In the genomic region with DNA sequence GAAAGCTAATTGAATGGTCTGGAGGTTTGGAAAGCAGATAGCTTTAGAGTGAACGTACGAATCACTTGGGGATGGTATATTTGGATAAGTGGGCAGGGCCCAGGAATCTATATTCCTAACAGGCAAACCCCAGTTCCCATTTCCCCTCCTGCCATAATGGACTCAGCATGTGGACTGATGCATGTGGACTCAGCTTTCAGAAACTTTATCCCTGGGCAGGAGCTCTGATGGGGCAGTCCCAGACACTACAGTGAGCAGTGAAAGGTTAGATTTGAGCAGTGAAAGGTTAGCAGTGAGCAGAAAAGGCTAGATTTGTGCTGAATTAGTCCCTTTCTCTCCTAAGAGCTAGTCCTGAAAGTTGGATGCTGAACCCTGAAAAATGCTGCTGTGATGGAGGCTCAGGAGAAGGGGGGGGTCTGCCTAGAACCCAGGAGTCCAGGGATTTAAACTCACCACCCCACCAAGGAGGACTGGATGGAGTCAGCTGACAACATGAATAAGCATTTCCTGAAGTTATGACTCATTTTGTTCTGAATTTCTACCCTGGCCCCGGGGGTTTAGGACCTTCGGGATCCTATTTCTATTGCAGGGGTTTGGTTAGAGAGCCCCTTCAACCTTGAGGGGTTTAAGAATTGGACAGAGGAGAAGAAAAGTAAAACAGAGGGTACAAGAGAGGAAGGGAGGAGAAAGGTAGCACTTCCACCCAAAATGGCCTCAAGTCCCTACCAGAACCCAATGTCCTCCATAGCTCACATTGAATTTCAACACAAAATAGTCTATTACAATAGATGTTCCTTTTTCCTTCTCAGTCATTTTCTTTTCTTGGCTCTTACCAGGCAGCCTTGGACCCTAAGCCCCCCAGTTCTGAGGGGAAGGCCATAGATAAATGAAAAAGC, we compare ENCODE assay signal across 11 cellular contexts. TPM values are rescaled to one million over a fixed set of nuclear protein-coding genes. Genes with fewer than 3 reads are reported as not detected.
DNase-seq lines count a peak whose midpoint lies in the region; ATAC-seq and TF ChIP-seq lines count a peak whose summit lies in the region.
"Had no signal": no experiment of that assay in that cellular context is flagged by ENCODE, and none has a peak within 500 bp of the region (broad histone marks: within the 10 kb centered on the region; RNA-seq: fewer than 3 reads in every experiment).

No MANE protein-coding gene starts in this region.

- H4K8ac ChIP-seq in mesenchymal stem cell (ENCODE audit: low read length), result peak overlapping the region; percentile 94

- peaks cover 61% of the 10 kb centered on the region for H3K4me1 ChIP-seq in HUES64 (ENCODE audit: insufficient read depth, low read length)
- H3K4me1 ChIP-seq in mesenchymal stem cell (ENCODE audit: control insufficient read depth, insufficient read depth, low read depth, low read length), result peaks cover 33% of the 10 kb centered on the region

- H3K9ac ChIP-seq in HUES64 (ENCODE audit: low read depth, low read length) (peak overlapping the region; percentile 34; the same call in 1 of the 2 replicates), mesenchymal stem cell (ENCODE audit: low read length) (peak overlapping the region; percentile 74)

- peak overlapping the region; percentile 99 for H2AK5ac ChIP-seq in mesenchymal stem cell (ENCODE audit: low read length, severe bottlenecking)

- no peak for ATAC-seq in GM19395 (IDR thresholded peaks at IDR 0.05; ENCODE audit: unreplicated experiment)
- ATAC-seq in HG03135 (IDR thresholded peaks at IDR 0.05; ENCODE audit: unreplicated experiment), result no peak

- H3K27ac ChIP-seq in HUES64 (ENCODE audit: low read depth, low read length) (peak overlapping the region; percentile 82), brain microvascular endothelial cell (peak overlapping the region; percentile 87), mesenchymal stem cell (ENCODE audit: low read length, poor library complexity, severe bottlenecking) (peak overlapping the region; percentile 65)

- peak overlapping the region; percentile 36 for H2AFZ ChIP-seq in mesenchymal stem cell (ENCODE audit: low read depth, low read length)

- H3K4me1 Mint-ChIP-seq in activated naive CD4-positive, alpha-beta T cell treated with anti-CD3 and anti-CD28 coated beads, Interleukin-2, amount 10 ng/mL, durations not matched to agents 7 days and 5 days, result no peaks in the 10 kb centered on the region

- H2BK12ac ChIP-seq in mesenchymal stem cell (ENCODE audit: low read length in 2 of 2), result peak overlapping the region; percentile 91 to 100

- peak overlapping the region; percentile 75 for H2BK5ac ChIP-seq in mesenchymal stem cell (ENCODE audit: low read depth, low read length, poor library complexity, severe bottlenecking)

- H3K36me3 ChIP-seq in HUES64 (ENCODE audit: insufficient read depth, low read length), result no peaks in the 10 kb centered on the region
- H3K36me3 ChIP-seq in brain microvascular endothelial cell (replicated peaks), result no peaks in the 10 kb centered on the region
- no peaks in the 10 kb centered on the region for H3K36me3 ChIP-seq in mesenchymal stem cell (ENCODE audit: control insufficient read depth in 1 of 2, insufficient read depth in 2 of 2, low read depth in 1 of 2, low read length in 2 of 2)

- H4K91ac ChIP-seq in mesenchymal stem cell (ENCODE audit: low read length), result peak overlapping the region; percentile 99

- peaks cover 67% of the 10 kb centered on the region for H3K27me3 Mint-ChIP-seq in activated naive CD4-positive, alpha-beta T cell treated with anti-CD3 and anti-CD28 coated beads, Interleukin-2, amount 10 ng/mL, durations not matched to agents 7 days and 5 days
- H3K27me3 Mint-ChIP-seq: progenitor cell of endocrine pancreas had no signal

- H3K4me2 ChIP-seq in mesenchymal stem cell (ENCODE audit: low read length, poor library complexity, severe bottlenecking), result no peak overlapping the region

- in situ Hi-C loops in ACHN (cut with HindIII; ENCODE audit: low pct_ligation_motif_present, low pct_unique_long_range_greater_than_20kb, low sequenced_read_pairs) (loop anchor here (25.0 kb wide), 1 partner anchor 90 kb away; no protein-coding TSS in a partner anchor), brain microvascular endothelial cell (cut with HindIII; ENCODE audit: low pct_ligation_motif_present, low sequenced_read_pairs) (loop anchor here (25.0 kb wide), 1 partner anchor 90 kb away; no protein-coding TSS in a partner anchor)

- H3K23ac ChIP-seq in mesenchymal stem cell (ENCODE audit: low read length in 2 of 2), result no peak overlapping the region

- H3K27ac Mint-ChIP-seq in activated naive CD4-positive, alpha-beta T cell treated with anti-CD3 and anti-CD28 coated beads, Interleukin-2, amount 10 ng/mL, durations not matched to agents 7 days and 5 days, result no peak overlapping the region
- H3K27ac Mint-ChIP-seq: activated CD4-positive, alpha-beta memory T cell treated with anti-CD3 and anti-CD28 coated beads, Interleukin-2, amount 10 ng/mL, durations not matched to agents 7 days and 5 days had no signal

- peak overlapping the region; percentile 95 to 97 for H3K18ac ChIP-seq in mesenchymal stem cell (ENCODE audit: low read depth in 1 of 2, low read length in 2 of 2)

- H3K27me3 ChIP-seq in HUES64 (ENCODE audit: insufficient read depth, low read length) (peaks cover 64% of the 10 kb centered on the region), brain microvascular endothelial cell (replicated peaks) (no peaks in the 10 kb centered on the region), mesenchymal stem cell (ENCODE audit: control insufficient read depth in 1 of 2, insufficient read depth in 1 of 2, low read length in 2 of 2) (no peaks in the 10 kb centered on the region)

- H3K9me3 ChIP-seq in HUES64 (ENCODE audit: insufficient read depth, low read depth, low read length), result no peaks in the 10 kb centered on the region
- H3K9me3 ChIP-seq in mesenchymal stem cell (ENCODE audit: control insufficient read depth, low read length), result no peaks in the 10 kb centered on the region

- H3K14ac ChIP-seq in mesenchymal stem cell (ENCODE audit: low read length in 2 of 2), result peak overlapping the region in 1 of 2 experiments; percentile 92

- TF ChIP-seq CTCF in brain microvascular endothelial cell (IDR thresholded peaks at IDR 0.05; ENCODE audit: low read depth, low read length, missing control alignments), result no peak

- peak overlapping the region; percentile 98 for H2BK120ac ChIP-seq in mesenchymal stem cell (ENCODE audit: low read depth, low read length)

- DNase-seq in ACHN (peak; percentile 59), brain microvascular endothelial cell (peak; percentile 53), mesenchymal stem cell (peak; percentile 75), DMS53 (lab: John Stamatoyannopoulos, UW) (no peak)
- no peak for DNase-seq in activated naive CD4-positive, alpha-beta T cell treated with anti-CD3 and anti-CD28 coated beads, Interleukin-2, amount 10 ng/mL, durations not matched to agents 7 days and 5 days
- DNase-seq: activated CD4-positive, alpha-beta memory T cell treated with anti-CD3 and anti-CD28 coated beads, Interleukin-2, amount 10 ng/mL, durations not matched to agents 7 days and 5 days; NCI-H2081 treated with DMSO at 0.1 percent for 48 hours had no signal

- H2BK15ac ChIP-seq in mesenchymal stem cell (ENCODE audit: low read depth, poor library complexity, severe bottlenecking), result peak overlapping the region; percentile 78

- 58% methylated on average over 4 of the region's 4 CpGs for WGBS in HUES64
- WGBS in mesenchymal stem cell, result 3% methylated on average over 4 of the region's 4 CpGs

- H3K4ac ChIP-seq in mesenchymal stem cell (ENCODE audit: low read depth in 1 of 2, low read length in 2 of 2), result peak overlapping the region; percentile 93 to 100

- H3K36me3 Mint-ChIP-seq in activated naive CD4-positive, alpha-beta T cell treated with anti-CD3 and anti-CD28 coated beads, Interleukin-2, amount 10 ng/mL, durations not matched to agents 7 days and 5 days, result no peaks in the 10 kb centered on the region

- no peaks in the 10 kb centered on the region for H3K9me3 Mint-ChIP-seq in activated naive CD4-positive, alpha-beta T cell treated with anti-CD3 and anti-CD28 coated beads, Interleukin-2, amount 10 ng/mL, durations not matched to agents 7 days and 5 days
- H3K9me3 Mint-ChIP-seq: activated CD4-positive, alpha-beta memory T cell treated with anti-CD3 and anti-CD28 coated beads, Interleukin-2, amount 10 ng/mL, durations not matched to agents 7 days and 5 days had no signal

- H3K4me3 Mint-ChIP-seq in activated naive CD4-positive, alpha-beta T cell treated with anti-CD3 and anti-CD28 coated beads, Interleukin-2, amount 10 ng/mL, durations not matched to agents 7 days and 5 days, result no peak overlapping the region
- H3K4me3 Mint-ChIP-seq: activated CD4-positive, alpha-beta memory T cell treated with anti-CD3 and anti-CD28 coated beads, Interleukin-2, amount 10 ng/mL, durations not matched to agents 7 days and 5 days had no signal

- CTCF ChIA-PET in activated naive CD4-positive, alpha-beta T cell treated with anti-CD3 and anti-CD28 coated beads, Interleukin-2, amount 10 ng/mL, durations not matched to agents 7 days and 5 days (lab: Charles Lee), result interaction anchor here (2.4 kb wide), 1 partner anchor 14 kb away, joined by 7 read pairs; no protein-coding TSS in a partner anchor

- H3K79me1 ChIP-seq in mesenchymal stem cell (replicated peaks; ENCODE audit: low read length, poor library complexity, severe bottlenecking), result peaks cover 2% of the 10 kb centered on the region

- no peak overlapping the region for H3K4me3 ChIP-seq in HUES64 (ENCODE audit: low read length)
- no peak overlapping the region for H3K4me3 ChIP-seq in brain microvascular endothelial cell (ENCODE audit: low read depth, low read length)
- no peak overlapping the region for H3K4me3 ChIP-seq in mesenchymal stem cell (ENCODE audit: insufficient read depth in 1 of 2, low read depth in 1 of 2, low read length in 2 of 2)

RNA-seq across cellular contexts. Expression of a gene that starts 10.3 kb away (rescaled TPM):
- polyA plus RNA-seq in HUES64 (2013, experiment 1 of 2), result 30.7 TPM
- 37.2 TPM for polyA plus RNA-seq in HUES64 (2013, experiment 2 of 2)
- 43.8 TPM for polyA plus RNA-seq in mesenchymal stem cell (2013, experiment 1 of 2)
- polyA plus RNA-seq in mesenchymal stem cell (2013, experiment 2 of 2), result 45.5 TPM

RNA-seq across cellular contexts. Expression of a gene that starts 43.8 kb away (rescaled TPM):
- polyA plus RNA-seq in HUES64 (2013, experiment 1 of 2), result 23.3 TPM
- polyA plus RNA-seq in HUES64 (2013, experiment 2 of 2), result 26.7 TPM
- 18.3 TPM for polyA plus RNA-seq in mesenchymal stem cell (2013, experiment 1 of 2)
- 17.8 TPM for polyA plus RNA-seq in mesenchymal stem cell (2013, experiment 2 of 2)

Comparison
In these comparisons a context has a peak if more than half of its experiments do, and no peak if none do; other contexts are left out.
1. DNase-seq: peak in ACHN (single experiment), brain microvascular endothelial cell (single experiment) and mesenchymal stem cell (single experiment); none in DMS53 (single experiment) and activated naive CD4-positive, alpha-beta T cell treated with anti-CD3 and anti-CD28 coated beads, Interleukin-2, amount 10 ng/mL, durations not matched to agents 7 days and 5 days (single experiment).
2. Peak in every context shown above with its lines, with median percentiles within 50 percentile points of each other: H3K27ac ChIP-seq.